In the genomic region with DNA sequence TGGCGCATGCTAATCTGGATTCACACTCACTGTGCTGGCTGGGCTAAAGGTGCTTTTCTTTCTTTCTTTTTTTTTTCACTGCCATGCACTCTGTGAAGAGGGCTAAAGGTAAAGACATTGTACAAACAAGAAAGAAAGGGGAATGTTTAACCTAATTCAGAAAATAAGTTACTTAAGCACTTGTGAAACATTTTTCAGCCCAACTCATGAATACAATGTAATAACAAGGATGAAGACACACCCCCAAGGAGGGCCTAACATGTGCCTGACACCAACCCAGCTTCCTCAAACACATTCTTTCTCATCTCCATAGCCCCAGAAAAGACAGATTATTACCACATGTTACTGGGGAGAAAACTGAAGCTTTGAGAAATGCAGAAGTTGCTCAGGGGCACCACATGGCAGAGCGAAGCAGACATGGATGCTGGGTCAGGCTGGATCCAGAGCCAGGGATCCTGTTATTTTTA, we compare ENCODE assay signal across 8 cellular contexts. TPM values are rescaled to one million over a fixed set of nuclear protein-coding genes. Genes with fewer than 3 reads are reported as not detected.
DNase-seq lines count a peak whose midpoint lies in the region; ATAC-seq, FAIRE-seq and TF ChIP-seq lines count a peak whose summit lies in the region.

No MANE protein-coding gene starts in this region.

- H3K27me3 ChIP-seq in thyroid gland = no peaks in the 10 kb centered on the region
- no peaks in the 10 kb centered on the region for H3K27me3 ChIP-seq in BE2C

- TF ChIP-seq CTCF in kidney (IDR thresholded peaks at IDR 0.05; ENCODE audit: borderline replicate concordance, extremely low read depth, insufficient read depth) (no peak), thyroid gland (IDR thresholded peaks at IDR 0.05) (no peak), BE2C (IDR thresholded peaks at IDR 0.05; ENCODE audit: low read depth, low read length) (no peak)

- no peak overlapping the region for H3K9ac ChIP-seq in kidney (ENCODE audit: low read length in 2 of 2)

- H3K36me3 Mint-ChIP-seq in activated T-cell treated with anti-CD3 and anti-CD28 coated beads, Interleukin-2, amount 50 U/mL, for 24 hours (ENCODE audit: low read depth) = peaks cover 33% of the 10 kb centered on the region
- H3K36me3 Mint-ChIP-seq in activated CD4-positive, alpha-beta memory T cell treated with anti-CD3 and anti-CD28 coated beads for 36 hours = peaks cover 1% of the 10 kb centered on the region

- H3K27me3 Mint-ChIP-seq in activated T-cell treated with anti-CD3 and anti-CD28 coated beads, Interleukin-2, amount 50 U/mL, for 24 hours = no peaks in the 10 kb centered on the region
- no peaks in the 10 kb centered on the region for H3K27me3 Mint-ChIP-seq in activated CD4-positive, alpha-beta memory T cell treated with anti-CD3 and anti-CD28 coated beads for 36 hours

- intact Hi-C loops in activated CD4-positive, alpha-beta memory T cell treated with anti-CD3 and anti-CD28 coated beads for 36 hours (cut with micrococcal nuclease) = loop anchor here (1.0 to 10.0 kb wide), 5 partner anchors 11 to 363 kb away; partner anchors contain the start of genes NT5DC2, TKT and UQCC5
- intact Hi-C loops in kidney (cut with DNase I) = no loop called here
- intact Hi-C loops in thyroid gland (cut with DNase I) = no loop called here

- POLR2A ChIA-PET in activated CD4-positive, alpha-beta memory T cell treated with anti-CD3 and anti-CD28 coated beads for 36 hours (lab: Charles Lee) = interaction anchor here (0.6 kb wide), 1 partner anchor 224 kb away, joined by 3 read pairs; no protein-coding TSS in a partner anchor

- no peak for DNase-seq in activated T-cell treated with anti-CD3 and anti-CD28 coated beads, Interleukin-2, amount 50 U/mL, for 24 hours
- no peak for DNase-seq in activated T-cell treated with anti-CD3 and anti-CD28 coated beads, Interleukin-2, amount 50 U/mL, for 1 hour
- DNase-seq in activated CD4-positive, alpha-beta memory T cell treated with anti-CD3 and anti-CD28 coated beads for 36 hours = no peak
- no peak for DNase-seq in kidney
- DNase-seq in thyroid gland = no peak
- DNase-seq in BE2C = no peak
- no peak for DNase-seq in activated CD4-positive, alpha-beta T cell treated with anti-CD3 and anti-CD28 coated beads for 4 hours

- TF ChIP-seq POLR2A in thyroid gland (IDR thresholded peaks at IDR 0.05) = no peak

- H3K36me3 ChIP-seq in kidney (ENCODE audit: control insufficient read depth in 1 of 2, insufficient read depth in 2 of 2, low read length in 2 of 2) (no peaks in the 10 kb centered on the region), thyroid gland (no peaks in the 10 kb centered on the region), BE2C (no peaks in the 10 kb centered on the region)

- no peaks in the 10 kb centered on the region for H3K9me3 ChIP-seq in kidney (ENCODE audit: control insufficient read depth in 1 of 2, low read length in 2 of 2)
- H3K9me3 ChIP-seq in thyroid gland = no peaks in the 10 kb centered on the region
- H3K9me3 ChIP-seq in BE2C = no peaks in the 10 kb centered on the region

- no peak for ATAC-seq in GM19324 (IDR thresholded peaks at IDR 0.05; ENCODE audit: low FRiP score, unreplicated experiment)

- CTCF ChIA-PET in activated CD4-positive, alpha-beta memory T cell treated with anti-CD3 and anti-CD28 coated beads for 36 hours (lab: Charles Lee) = interaction anchor here (0.7 to 4.8 kb wide), 3 partner anchors 11 to 39 kb away, joined by 3 to 46 read pairs (median 3); no protein-coding TSS in a partner anchor

- H3K4me3 ChIP-seq in kidney (ENCODE audit: low read length in 2 of 2) (no peak overlapping the region), thyroid gland (replicated peaks in 1 of 3) (no peak overlapping the region), BE2C (ENCODE audit: low read depth, low read length) (no peak overlapping the region)

- peaks cover 74% of the 10 kb centered on the region for H3K4me1 Mint-ChIP-seq in activated T-cell treated with anti-CD3 and anti-CD28 coated beads, Interleukin-2, amount 50 U/mL, for 24 hours (ENCODE audit: low read depth)
- H3K4me1 Mint-ChIP-seq in activated CD4-positive, alpha-beta memory T cell treated with anti-CD3 and anti-CD28 coated beads for 36 hours (ENCODE audit: low read depth) = peaks cover 68% of the 10 kb centered on the region

- no peak for FAIRE-seq in kidney (lab: Jason Lieb, UNC)

- H3K27ac Mint-ChIP-seq in activated T-cell treated with anti-CD3 and anti-CD28 coated beads, Interleukin-2, amount 50 U/mL, for 24 hours = peak overlapping the region; percentile 94
- H3K27ac Mint-ChIP-seq in activated CD4-positive, alpha-beta memory T cell treated with anti-CD3 and anti-CD28 coated beads for 36 hours = peak overlapping the region; percentile 73

- H3K27ac ChIP-seq in kidney (ENCODE audit: low read depth in 2 of 2, low read length in 2 of 2) (peak overlapping the region; percentile 63 to 76), thyroid gland (peak overlapping the region in 2 of 3 donors; percentile 49 to 60)

- no peaks in the 10 kb centered on the region for H3K9me3 Mint-ChIP-seq in activated T-cell treated with anti-CD3 and anti-CD28 coated beads, Interleukin-2, amount 50 U/mL, for 24 hours
- no peaks in the 10 kb centered on the region for H3K9me3 Mint-ChIP-seq in activated CD4-positive, alpha-beta memory T cell treated with anti-CD3 and anti-CD28 coated beads for 36 hours

- H3K4me1 ChIP-seq in kidney (ENCODE audit: control insufficient read depth in 1 of 2, insufficient read depth in 1 of 2, low read depth in 1 of 2, low read length in 2 of 2) (peaks cover 20 to 39% of the 10 kb centered on the region in 2 donors), thyroid gland (peaks cover 38 to 48% of the 10 kb centered on the region in 2 donors), BE2C (no peaks in the 10 kb centered on the region)

- H3K4me3 Mint-ChIP-seq in activated T-cell treated with anti-CD3 and anti-CD28 coated beads, Interleukin-2, amount 50 U/mL, for 24 hours = peak overlapping the region; percentile 71
- H3K4me3 Mint-ChIP-seq in activated CD4-positive, alpha-beta memory T cell treated with anti-CD3 and anti-CD28 coated beads for 36 hours = no peak overlapping the region

- WGBS in thyroid gland, 2 donors = 67 to 75% methylated on average over 2 of the region's 2 CpGs

RNA-seq across cellular contexts. Expression of gene STIMATE, which starts 5.7 kb away (rescaled TPM):
- 10 to 100 TPM; 13.0 to 18.3 TPM for total RNA-seq in activated CD4-positive, alpha-beta memory T cell treated with anti-CD3 and anti-CD28 coated beads for 36 hours
- total RNA-seq in kidney (21.4 TPM), thyroid gland (10 to 100 TPM; 15.0 to 22.1 (median 18.7) TPM)
- 23.3 TPM for polyA plus RNA-seq in kidney (ENCODE audit: insufficient read depth, low read depth, low replicate concordance)
- 8.4 TPM for polyA plus RNA-seq in BE2C (2012; ENCODE audit: insufficient read depth, insufficient read length, low read depth)

RNA-seq across cellular contexts. Expression of gene MUSTN1, which starts 56.8 kb away (rescaled TPM):
- 1 to 10 TPM in 1 of 2 experiments, not detected in 1; 1.1 TPM for total RNA-seq in activated CD4-positive, alpha-beta memory T cell treated with anti-CD3 and anti-CD28 coated beads for 36 hours
- total RNA-seq in kidney (18.6 TPM), thyroid gland (1 to 10 TPM; 4.0 to 7.0 (median 6.7) TPM)
- 47.8 TPM for polyA plus RNA-seq in kidney (ENCODE audit: insufficient read depth, low read depth, low replicate concordance)
- not detected for polyA plus RNA-seq in BE2C (2012; ENCODE audit: insufficient read depth, insufficient read length, low read depth)
